28 cellular contexts compared by ENCODE assay signal in genomic region chr20:21956591-21956990, GRCh38.
"Had no signal": no experiment of that assay in that cellular context is flagged by ENCODE, and none has a peak within 500 bp of the region (broad histone marks: within the 10 kb centered on the region; RNA-seq: fewer than 3 reads in every experiment).

No MANE protein-coding gene starts in this region.

- H3K27me3 ChIP-seq: colonic mucosa, dorsolateral prefrontal cortex, esophagus muscularis mucosa, esophagus squamous epithelium, foreskin keratinocyte, gastrocnemius medialis, gastroesophageal sphincter, heart left ventricle, heart right ventricle had no signal

- H3K36me3 ChIP-seq: colonic mucosa, esophagus muscularis mucosa, esophagus squamous epithelium, gastrocnemius medialis, gastroesophageal sphincter, heart left ventricle, heart right ventricle had no signal

- DNase-seq: colonic mucosa; cortex of kidney; dermis blood vessel endothelial cell; dorsolateral prefrontal cortex; effector CD4-positive, alpha-beta T cell; effector CD8-positive, alpha-beta T cell; effector memory CD4-positive, alpha-beta T cell; effector memory CD8-positive, alpha-beta T cell; endodermal cell; erythroblast; esophagus squamous epithelium; foreskin fibroblast; foreskin keratinocyte; foreskin melanocyte; gastrocnemius medialis; glutamatergic neuron; head of caudate nucleus; heart left ventricle; heart right ventricle had no signal

- FAIRE-seq: colon, endometrium, endothelial cell of umbilical vein, frontal cortex had no signal

- H3K4me3 ChIP-seq: colonic mucosa, coronary artery, dorsolateral prefrontal cortex, esophagus muscularis mucosa, esophagus squamous epithelium, gastrocnemius medialis, gastroesophageal sphincter, heart left ventricle, heart right ventricle had no signal

- H3K4me1 ChIP-seq: colonic mucosa, esophagus muscularis mucosa, esophagus squamous epithelium, foreskin keratinocyte, gastrocnemius medialis, gastroesophageal sphincter, heart left ventricle, heart right ventricle had no signal

- H3K9me3 ChIP-seq: colonic mucosa, esophagus squamous epithelium, gastrocnemius medialis had no signal

- H3K27ac ChIP-seq: colonic mucosa, coronary artery, dorsolateral prefrontal cortex, epithelial cell of prostate, esophagus muscularis mucosa, esophagus squamous epithelium, foreskin keratinocyte, gastrocnemius medialis, gastroesophageal sphincter, heart left ventricle, heart right ventricle had no signal

- ATAC-seq: effector memory CD8-positive, alpha-beta T cell; esophagus mucosa; foreskin keratinocyte; gastrocnemius medialis; gastroesophageal sphincter; heart left ventricle; heart right ventricle had no signal
